In the genomic region with DNA sequence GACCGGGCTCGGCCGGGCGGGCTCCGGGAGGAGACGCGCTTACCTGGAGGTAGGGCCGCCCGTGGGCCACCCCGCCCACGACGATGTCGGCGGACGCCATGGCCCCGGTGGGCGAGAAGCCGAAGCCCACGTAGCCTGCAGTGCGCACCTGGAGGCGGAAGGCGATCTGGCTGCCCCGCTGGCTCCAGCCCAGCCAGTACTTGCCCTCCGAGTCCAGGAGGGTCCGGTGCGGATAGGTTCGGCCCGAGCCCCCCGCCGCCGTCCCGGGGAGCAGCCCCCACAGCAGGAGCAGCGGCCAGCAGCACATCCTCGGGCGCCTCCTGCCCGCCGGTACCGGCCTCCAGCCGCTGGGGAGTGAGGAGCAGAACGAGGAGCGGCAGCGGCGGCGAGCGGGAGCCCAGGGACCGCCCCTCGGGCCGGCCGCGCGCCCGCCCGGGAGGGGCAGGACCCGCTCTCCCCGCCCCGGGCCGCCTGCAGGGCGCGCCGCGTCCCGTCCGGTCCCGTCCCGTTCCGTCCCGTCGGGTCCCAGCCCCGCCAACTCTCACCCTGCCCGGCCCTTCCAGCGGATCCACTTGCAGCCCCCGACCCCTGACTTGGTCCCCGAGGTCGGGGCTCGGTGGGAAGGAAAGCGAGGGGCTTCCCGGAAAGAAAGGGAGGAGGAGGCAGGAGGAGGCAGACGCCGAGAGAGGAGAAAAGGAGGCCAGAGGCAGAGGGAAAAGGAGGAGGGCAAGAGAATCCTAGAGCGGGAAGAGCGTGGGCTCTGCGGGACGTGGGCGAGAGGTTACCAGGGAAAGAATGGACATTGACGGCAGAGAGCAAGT, we compare ENCODE assay signal across 8 cellular contexts. TPM values are rescaled to one million over a fixed set of nuclear protein-coding genes. Genes with fewer than 3 reads are reported as not detected.
DNase-seq lines count a peak whose midpoint lies in the region; ATAC-seq and TF ChIP-seq lines count a peak whose summit lies in the region.

Gene MOXD1, minus strand, starts transcription at position 356 of the 821 bp plus-strand sequence. Its CDS starts 49 bp downstream, at position 307.

- H3K27ac Mint-ChIP-seq in glutamatergic neuron (ENCODE audit: unreplicated experiment): no peak within 1 kb of the TSS

- H3K9me3 ChIP-seq in osteoblast (ENCODE audit: low read depth, low read length): no peaks in the 10 kb centered on the region

- H3K27me3 ChIP-seq in osteoblast (ENCODE audit: insufficient read depth, low read length): no peaks in the 10 kb centered on the region

- H3K36me3 ChIP-seq in osteoblast (ENCODE audit: insufficient read depth, low read length): no peaks in the 10 kb centered on the region

- no peaks in the 10 kb centered on the region for H3K4me1 Mint-ChIP-seq in glutamatergic neuron (ENCODE audit: low read depth, unreplicated experiment)

- peak within 1 kb of the TSS; percentile 43 for H3K27ac ChIP-seq in osteoblast (ENCODE audit: low read depth, low read length)

- TF ChIP-seq CTCF in AG10803 (conservative IDR thresholded peaks at IDR 0.05; ENCODE audit: low read length) (no peak; the same call in 1 of the 2 replicates), WI38 (IDR thresholded peaks at IDR 0.05; ENCODE audit: low read depth, low read length) (no peak), glutamatergic neuron (IDR thresholded peaks at IDR 0.05; ENCODE audit: partially characterized antibody, unreplicated experiment) (no peak), osteoblast (IDR thresholded peaks at IDR 0.05; ENCODE audit: extremely low read depth, low read depth, low read length) (no peak)

- peaks cover 19% of the 10 kb centered on the region for H3K79me2 ChIP-seq in osteoblast (ENCODE audit: insufficient read depth, low read length)

- H3K4me3 ChIP-seq in AG10803 (ENCODE audit: low read length): peak within 1 kb of the TSS; percentile 79
- H3K4me3 ChIP-seq in WI38 (ENCODE audit: low read depth, low read length): peak within 1 kb of the TSS; percentile 83
- peak within 1 kb of the TSS; percentile 83 for H3K4me3 ChIP-seq in osteoblast (ENCODE audit: insufficient read depth, low read length)

- H3K4me3 Mint-ChIP-seq in glutamatergic neuron (ENCODE audit: unreplicated experiment): peak within 1 kb of the TSS; percentile 79

- H3K27me3 Mint-ChIP-seq in glutamatergic neuron (ENCODE audit: unreplicated experiment): peaks cover 6% of the 10 kb centered on the region

- H2AFZ ChIP-seq in osteoblast (ENCODE audit: low read length): peak within 1 kb of the TSS; percentile 93

- peak; percentile 66 for DNase-seq in AG10803 (ENCODE audit: low read depth)
- peak; percentile 61 for DNase-seq in glutamatergic neuron
- peak; percentile 95 for DNase-seq in osteoblast (ENCODE audit: insufficient read length, low spot score, missing footprints)
- DNase-seq in middle frontal gyrus (ENCODE audit: extremely low spot score, low spot score): no peak

- peak within 1 kb of the TSS; percentile 85 for H3K4me2 ChIP-seq in osteoblast (ENCODE audit: insufficient read depth, low read length)

- ATAC-seq in GM19025 (IDR thresholded peaks at IDR 0.05; ENCODE audit: low read depth, unreplicated experiment) (peak; percentile 67), HG03175 (IDR thresholded peaks at IDR 0.05; ENCODE audit: unreplicated experiment) (peak; percentile 68), GM18873 (IDR thresholded peaks at IDR 0.05; ENCODE audit: low FRiP score, unreplicated experiment) (no peak)

- H3K9me3 Mint-ChIP-seq in glutamatergic neuron (ENCODE audit: unreplicated experiment): no peaks in the 10 kb centered on the region

- H3K36me3 Mint-ChIP-seq in glutamatergic neuron (ENCODE audit: unreplicated experiment): no peaks in the 10 kb centered on the region

- peaks cover 44% of the 10 kb centered on the region for H3K4me1 ChIP-seq in osteoblast (ENCODE audit: insufficient read depth, low read length)

- no peaks in the 10 kb centered on the region for H4K20me1 ChIP-seq in osteoblast (ENCODE audit: insufficient read depth, low read length)

RNA-seq across cellular contexts. Expression of gene MOXD1, which starts in this region (rescaled TPM):
- total RNA-seq in glutamatergic neuron (ENCODE audit: unreplicated experiment): not detected
- 17.1 and 19.5 TPM in 2 replicates for total RNA-seq in osteoblast

Comparison
In these comparisons a context has a peak if more than half of its experiments do, and no peak if none do; other contexts are left out.
1. RNA of gene MOXD1 (total RNA-seq): 17.1 to 19.5 TPM in osteoblast; not detected in glutamatergic neuron (single experiment); every median in the first group is over 10 times any median in the second.
2. Peak in DNase-seq in glutamatergic neuron; RNA of the gene not detected or under 1 TPM.
3. Peak in every context shown above with its lines, with median percentiles within 50 percentile points of each other: H3K4me3 ChIP-seq.